17 cellular contexts compared by ENCODE assay signal in genomic region chr20:58294497-58295455, GRCh38. TPM values are rescaled to one million over a fixed set of nuclear protein-coding genes. Genes with fewer than 3 reads are reported as not detected.
DNase-seq lines count a peak whose midpoint lies in the region; ATAC-seq and TF ChIP-seq lines count a peak whose summit lies in the region.
"Had no signal": no experiment of that assay in that cellular context is flagged by ENCODE, and none has a peak within 500 bp of the region (broad histone marks: within the 10 kb centered on the region; RNA-seq: fewer than 3 reads in every experiment).

No MANE protein-coding gene starts in this region.

- CTCF ChIA-PET in CD8-positive, alpha-beta memory T cell (lab: Charles Lee) = no interaction called here

- H3K27me3 Mint-ChIP-seq in CD8-positive, alpha-beta memory T cell = no peaks in the 10 kb centered on the region
- H3K27me3 Mint-ChIP-seq in endodermal cell (ENCODE audit: insufficient read depth) = no peaks in the 10 kb centered on the region
- no peaks in the 10 kb centered on the region for H3K27me3 Mint-ChIP-seq in mesothelial cell of epicardium (ENCODE audit: low read depth)
- H3K27me3 Mint-ChIP-seq: activated naive CD8-positive, alpha-beta T cell had no signal

- H3K27ac Mint-ChIP-seq in CD8-positive, alpha-beta memory T cell = peak overlapping the region in 5 of 8 donors; percentile 10 to 74 (median 59)
- H3K27ac Mint-ChIP-seq in endodermal cell (peak overlapping the region; percentile 80), mesothelial cell of epicardium (peak overlapping the region; percentile 10)
- H3K27ac Mint-ChIP-seq in activated naive CD4-positive, alpha-beta T cell treated with anti-CD3 and anti-CD28 coated beads, Interleukin-2, amount 50 U/mL, for 72 hours = no peak overlapping the region
- H3K27ac Mint-ChIP-seq: activated naive CD8-positive, alpha-beta T cell had no signal

- no peak for DNase-seq in CD8-positive, alpha-beta memory T cell
- DNase-seq in endodermal cell (no peak), mesothelial cell of epicardium (ENCODE audit: low spot score in 2 of 2, unreplicated experiment in 2 of 2) (no peak), erythroblast (lab: John Stamatoyannopoulos, UW) (no peak)
- no peak for DNase-seq in activated naive CD4-positive, alpha-beta T cell treated with anti-CD3 and anti-CD28 coated beads, Interleukin-2, amount 50 U/mL, for 72 hours (ENCODE audit: low spot score in 2 of 2)
- no peak for DNase-seq in NK-92 treated with Interleukin-12 subunit alpha and Interleukin-12 subunit beta, amount 100 ng/mL, for 24 hours (lab: John Stamatoyannopoulos, UW)
- DNase-seq in activated naive CD4-positive, alpha-beta T cell (lab: John Stamatoyannopoulos, UW) = no peak
- DNase-seq: activated CD4-positive, alpha-beta T cell treated with anti-CD3 and anti-CD28 coated beads, Interleukin-2, amount 50 U/mL, for 48 hours; activated T-cell treated with anti-CD3 and anti-CD28 coated beads, Interleukin-2, amount 50 U/mL, for 1 hour; DMS79; effector CD8-positive, alpha-beta T cell; MV-4-11; NCI-H2081; NCI-H446 treated with DMSO at 0.1 percent for 48 hours had no signal

- TF ChIP-seq CTCF in endodermal cell (conservative IDR thresholded peaks at IDR 0.05) (no peak), mesothelial cell of epicardium (IDR thresholded peaks at IDR 0.05; ENCODE audit: unreplicated experiment) (no peak)

- no peak for TF ChIP-seq POLR2A in erythroblast (IDR thresholded peaks at IDR 0.05; ENCODE audit: low read length)

- 77 to 80% methylated on average over 5 to 13 of the region's 13 CpGs for WGBS in endodermal cell (ENCODE audit: insufficient coverage in 1 of 2, insufficient read length in 1 of 2), 2 experiments

- no peaks in the 10 kb centered on the region for H3K27me3 ChIP-seq in CD8-positive, alpha-beta memory T cell (ENCODE audit: insufficient read depth, low read length, poor library complexity, severe bottlenecking)
- H3K27me3 ChIP-seq in HUES6 (ENCODE audit: control insufficient read depth, insufficient read depth, low read length) (no peaks in the 10 kb centered on the region), endodermal cell (ENCODE audit: control insufficient read depth, insufficient read depth, low read length, poor library complexity, severe bottlenecking) (no peaks in the 10 kb centered on the region)
- H3K27me3 ChIP-seq: neutrophil had no signal

- no peak for ATAC-seq in activated naive CD4-positive, alpha-beta T cell treated with anti-CD3 and anti-CD28 coated beads, Interleukin-2, amount 50 U/mL, for 72 hours

- no peak overlapping the region for H3K4me3 Mint-ChIP-seq in CD8-positive, alpha-beta memory T cell
- H3K4me3 Mint-ChIP-seq in endodermal cell = no peak overlapping the region
- no peak overlapping the region for H3K4me3 Mint-ChIP-seq in mesothelial cell of epicardium
- H3K4me3 Mint-ChIP-seq: activated naive CD8-positive, alpha-beta T cell had no signal

- no peaks in the 10 kb centered on the region for H3K9me3 ChIP-seq in CD8-positive, alpha-beta memory T cell (ENCODE audit: low read length)
- H3K9me3 ChIP-seq in HUES6 (ENCODE audit: control insufficient read depth, insufficient read depth, low read depth, low read length) (no peaks in the 10 kb centered on the region), endodermal cell (ENCODE audit: control insufficient read depth, low read length) (no peaks in the 10 kb centered on the region)
- H3K9me3 ChIP-seq: neutrophil had no signal

- H3K4me1 ChIP-seq in CD8-positive, alpha-beta memory T cell (ENCODE audit: insufficient read depth, low read length) = no peaks in the 10 kb centered on the region
- H3K4me1 ChIP-seq in HUES6 (ENCODE audit: control insufficient read depth, insufficient read depth, low read length) (peaks cover 14% of the 10 kb centered on the region), endodermal cell (ENCODE audit: control insufficient read depth, insufficient read depth, low read length) (no peaks in the 10 kb centered on the region)

- no peaks in the 10 kb centered on the region for H3K36me3 Mint-ChIP-seq in CD8-positive, alpha-beta memory T cell
- H3K36me3 Mint-ChIP-seq in endodermal cell (ENCODE audit: low read depth) (peaks cover 20% of the 10 kb centered on the region), mesothelial cell of epicardium (peaks cover 3% of the 10 kb centered on the region)
- H3K36me3 Mint-ChIP-seq in activated naive CD4-positive, alpha-beta T cell treated with anti-CD3 and anti-CD28 coated beads, Interleukin-2, amount 50 U/mL, for 72 hours = no peaks in the 10 kb centered on the region

- H3K36me3 ChIP-seq in CD8-positive, alpha-beta memory T cell (ENCODE audit: insufficient read depth, low read length) = no peaks in the 10 kb centered on the region
- H3K36me3 ChIP-seq in HUES6 (ENCODE audit: control insufficient read depth, insufficient read depth, low read length) (no peaks in the 10 kb centered on the region), endodermal cell (ENCODE audit: control insufficient read depth, insufficient read depth, low read length) (no peaks in the 10 kb centered on the region)
- H3K36me3 ChIP-seq: neutrophil had no signal

- no peaks in the 10 kb centered on the region for H3K9me3 Mint-ChIP-seq in CD8-positive, alpha-beta memory T cell
- no peaks in the 10 kb centered on the region for H3K9me3 Mint-ChIP-seq in endodermal cell
- peaks cover 8% of the 10 kb centered on the region for H3K9me3 Mint-ChIP-seq in mesothelial cell of epicardium
- no peaks in the 10 kb centered on the region for H3K9me3 Mint-ChIP-seq in activated naive CD4-positive, alpha-beta T cell treated with anti-CD3 and anti-CD28 coated beads, Interleukin-2, amount 50 U/mL, for 72 hours

- POLR2A ChIA-PET in CD8-positive, alpha-beta memory T cell (lab: Charles Lee) = no interaction called here

- H3K9ac ChIP-seq in HUES6 (ENCODE audit: low read length) (no peak overlapping the region), endodermal cell (ENCODE audit: extremely low read depth, low read length, poor library complexity, severe bottlenecking) (no peak overlapping the region)

- peaks cover 10 to 14% (median 14%) of the 10 kb centered on the region in 3 donors for H3K4me1 Mint-ChIP-seq in CD8-positive, alpha-beta memory T cell
- peaks cover 11% of the 10 kb centered on the region for H3K4me1 Mint-ChIP-seq in endodermal cell
- peaks cover 20% of the 10 kb centered on the region for H3K4me1 Mint-ChIP-seq in mesothelial cell of epicardium

- H3K4me3 ChIP-seq in CD8-positive, alpha-beta memory T cell (ENCODE audit: low read length) = no peak overlapping the region
- H3K4me3 ChIP-seq in HUES6 (ENCODE audit: low read depth, low read length) (no peak overlapping the region), endodermal cell (ENCODE audit: low read length) (no peak overlapping the region)

- H3K27ac ChIP-seq in CD8-positive, alpha-beta memory T cell (ENCODE audit: low read depth, low read length) = no peak overlapping the region
- peak overlapping the region; percentile 27; the same call in 1 of the 2 replicates for H3K27ac ChIP-seq in HUES6 (ENCODE audit: low read depth, low read length)
- H3K27ac ChIP-seq in endodermal cell (ENCODE audit: low read depth, low read length) = peak overlapping the region; percentile 14
- H3K27ac ChIP-seq: neutrophil had no signal

RNA-seq across cellular contexts. Expression of gene RAB22A, which starts 14.7 kb away (rescaled TPM):
- 10 to 100 TPM; 17.3 to 17.6 TPM for total RNA-seq in CD8-positive, alpha-beta memory T cell
- polyA plus RNA-seq in CD8-positive, alpha-beta memory T cell = 14.9 TPM
- total RNA-seq in endodermal cell (10 to 100 TPM in 1 of 2 donors, 1 to 10 TPM in 1; 8.4 to 11.6 TPM), mesothelial cell of epicardium (20.4 to 21.2 TPM (median 20.7 TPM) in 3 replicates)
- 9.2 TPM for polyA plus RNA-seq in endodermal cell (2013, experiment 1 of 2)
- polyA plus RNA-seq in endodermal cell (2013, experiment 2 of 2) = 10.2 TPM
- total RNA-seq in activated naive CD4-positive, alpha-beta T cell treated with anti-CD3 and anti-CD28 coated beads, Interleukin-2, amount 50 U/mL, for 72 hours = 10 to 100 TPM; 11.8 to 15.8 TPM

Comparison
In these comparisons a context has a peak if more than half of its experiments do, and no peak if none do; other contexts are left out.
1. H3K27ac Mint-ChIP-seq: peak in CD8-positive, alpha-beta memory T cell (5 of 8), endodermal cell (single experiment) and mesothelial cell of epicardium (single experiment); none in activated naive CD4-positive, alpha-beta T cell treated with anti-CD3 and anti-CD28 coated beads, Interleukin-2, amount 50 U/mL, for 72 hours (0 of 2).